Comparison of ENCODE assay signal across 8 cellular contexts in the genomic region with DNA sequence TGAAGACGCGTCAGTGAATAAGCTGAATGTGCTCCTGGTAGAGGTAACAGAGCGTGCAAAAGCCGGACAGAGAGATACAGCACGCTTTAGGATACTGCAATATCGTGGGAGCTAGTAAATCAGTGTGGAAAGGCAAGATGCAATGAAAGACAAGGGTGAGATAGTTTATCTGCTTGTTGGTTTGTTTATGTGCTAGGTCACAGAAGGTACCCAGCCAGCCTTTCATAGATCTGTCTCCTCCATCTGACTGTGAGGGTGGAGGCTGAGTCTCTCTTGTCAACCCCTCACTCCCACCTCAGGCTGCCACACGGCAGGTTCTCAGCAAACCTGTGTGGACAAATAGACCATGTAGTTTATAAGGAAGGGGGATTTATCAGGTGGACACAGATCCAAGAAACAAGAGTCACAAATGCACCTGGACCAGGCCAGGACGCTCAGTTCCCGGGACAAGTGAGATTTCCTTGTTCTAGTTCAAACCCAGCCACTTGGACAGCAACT. TPM values are rescaled to one million over a fixed set of nuclear protein-coding genes. Genes with fewer than 3 reads are reported as not detected.
DNase-seq lines count a peak whose midpoint lies in the region; ATAC-seq and TF ChIP-seq lines count a peak whose summit lies in the region.

No MANE protein-coding gene starts in this region.

- H3K4me3 Mint-ChIP-seq in CD4-positive, alpha-beta T cell = peak overlapping the region; percentile 86
- peak overlapping the region; percentile 77 for H3K4me3 Mint-ChIP-seq in endodermal cell

- no peak for TF ChIP-seq EP300 in neural cell (conservative IDR thresholded peaks at IDR 0.05; ENCODE audit: poor library complexity, severe bottlenecking)

- H3K9me3 Mint-ChIP-seq in CD4-positive, alpha-beta T cell = no peaks in the 10 kb centered on the region
- H3K9me3 Mint-ChIP-seq in endodermal cell = no peaks in the 10 kb centered on the region

- no peaks in the 10 kb centered on the region for H3K79me2 ChIP-seq in OCI-LY7 (ENCODE audit: insufficient read depth, low read depth, low read length)
- peaks cover 16% of the 10 kb centered on the region for H3K79me2 ChIP-seq in neural cell (replicated peaks; ENCODE audit: insufficient read depth, low read length)

- H3K36me3 Mint-ChIP-seq in CD4-positive, alpha-beta T cell (ENCODE audit: low read depth) = peaks cover 19% of the 10 kb centered on the region
- peaks cover 14% of the 10 kb centered on the region for H3K36me3 Mint-ChIP-seq in endodermal cell (ENCODE audit: low read depth)

- no peak for TF ChIP-seq RAD21 in neural cell (conservative IDR thresholded peaks at IDR 0.05)

- DNase-seq in CD4-positive, alpha-beta T cell = no peak
- DNase-seq in OCI-LY7 (ENCODE audit: low spot score) (no peak), endodermal cell (peak; percentile 67), amniotic stem cell (lab: John Stamatoyannopoulos, UW) (no peak), AG08395 (ENCODE audit: low spot score) (no peak)
- no peak for DNase-seq in stimulated activated CD4-positive, alpha-beta T cell treated with anti-CD3 and anti-CD28 coated beads, Interleukin-15, amount 100 ng/mL, for 24 hours

- TF ChIP-seq CTCF in CD4-positive, alpha-beta T cell (IDR thresholded peaks at IDR 0.05) = no peak
- no peak for TF ChIP-seq CTCF in OCI-LY7 (conservative IDR thresholded peaks at IDR 0.05; ENCODE audit: low read length)
- TF ChIP-seq CTCF in endodermal cell (conservative IDR thresholded peaks at IDR 0.05) = no peak
- TF ChIP-seq CTCF in neural cell (IDR thresholded peaks at IDR 0.05; ENCODE audit: poor library complexity, severe bottlenecking) = no peak

- 89 to 90% methylated on average over 8 to 9 of the region's 9 CpGs for WGBS in endodermal cell (ENCODE audit: insufficient coverage in 1 of 2, insufficient read length in 1 of 2), 2 experiments

- H3K4me2 ChIP-seq in OCI-LY7 (ENCODE audit: low read length) = peak overlapping the region; percentile 100
- H3K4me2 ChIP-seq in neural cell (ENCODE audit: low read length) = no peak overlapping the region

- H3K4me3 ChIP-seq in OCI-LY7 (ENCODE audit: low read depth, low read length, poor library complexity, severe bottlenecking) = peak overlapping the region; percentile 72
- peak overlapping the region; percentile 65 for H3K4me3 ChIP-seq in endodermal cell (ENCODE audit: low read length)
- peak overlapping the region; percentile 95 for H3K4me3 ChIP-seq in neural cell (ENCODE audit: low read length)

- H3K9me2 ChIP-seq in OCI-LY7 (ENCODE audit: insufficient read depth, low read length) (no peaks in the 10 kb centered on the region), neural cell (ENCODE audit: insufficient read depth, low read length) (no peaks in the 10 kb centered on the region)

- H4K20me1 ChIP-seq in OCI-LY7 (ENCODE audit: insufficient read depth, low read length) (no peaks in the 10 kb centered on the region), neural cell (ENCODE audit: insufficient read depth) (no peaks in the 10 kb centered on the region)

- no peak overlapping the region for H3K27ac ChIP-seq in CD4-positive, alpha-beta T cell (ENCODE audit: low read depth, low read length)
- no peak overlapping the region for H3K27ac ChIP-seq in OCI-LY7 (ENCODE audit: low read depth, low read length, poor library complexity, severe bottlenecking)
- H3K27ac ChIP-seq in endodermal cell (ENCODE audit: low read depth, low read length) = no peak overlapping the region
- peak overlapping the region; percentile 52 for H3K27ac ChIP-seq in neural cell (ENCODE audit: low read length)

- POLR2A ChIA-PET in CD4-positive, alpha-beta T cell (lab: Charles Lee) = interaction anchor here (0.7 to 6.0 kb wide), 12 partner anchors 9 to 544 kb away, joined by 3 to 70 read pairs (median 6); partner anchors contain the start of genes ADGRE5, DCAF15, DNAJB1 and PKN1
- POLR2A ChIA-PET in OCI-LY7 (lab: Charles Lee) = interaction anchor here (2.3 kb wide), 1 partner anchor 10 kb away, joined by 10 read pairs; no protein-coding TSS in a partner anchor

- no peaks in the 10 kb centered on the region for H3K27me3 Mint-ChIP-seq in CD4-positive, alpha-beta T cell
- H3K27me3 Mint-ChIP-seq in endodermal cell (ENCODE audit: insufficient read depth) = no peaks in the 10 kb centered on the region

- H3K27ac Mint-ChIP-seq in CD4-positive, alpha-beta T cell = peak overlapping the region; percentile 70
- H3K27ac Mint-ChIP-seq in endodermal cell = peak overlapping the region; percentile 76

- H3F3A ChIP-seq in neural cell (ENCODE audit: insufficient read depth, low read length, poor library complexity, severe bottlenecking) = no peaks in the 10 kb centered on the region

- H3K9me3 ChIP-seq in CD4-positive, alpha-beta T cell (ENCODE audit: control insufficient read depth, low read length) = no peaks in the 10 kb centered on the region
- no peaks in the 10 kb centered on the region for H3K9me3 ChIP-seq in OCI-LY7 (ENCODE audit: low read length)
- no peaks in the 10 kb centered on the region for H3K9me3 ChIP-seq in endodermal cell (ENCODE audit: control insufficient read depth, low read length)
- no peaks in the 10 kb centered on the region for H3K9me3 ChIP-seq in neural cell (ENCODE audit: low read length)

- H2AFZ ChIP-seq in OCI-LY7 (ENCODE audit: low read length) (peak overlapping the region; percentile 58; the same call in 1 of the 2 replicates), neural cell (ENCODE audit: low read depth, low read length) (peak overlapping the region; percentile 34)

- no TSS peak for BruUV-seq in OCI-LY7 (replicated peaks; lab: Mats Ljungman, UMichigan)

- H3K9ac ChIP-seq in endodermal cell (ENCODE audit: extremely low read depth, low read length, poor library complexity, severe bottlenecking) = no peak overlapping the region
- H3K9ac ChIP-seq in neural cell (ENCODE audit: low read length) = peak overlapping the region; percentile 52

- peaks cover 38% of the 10 kb centered on the region for H3K4me1 Mint-ChIP-seq in CD4-positive, alpha-beta T cell (ENCODE audit: low read depth)
- peaks cover 2% of the 10 kb centered on the region for H3K4me1 Mint-ChIP-seq in endodermal cell

- intact Hi-C loops in CD4-positive, alpha-beta T cell (cut with DNase I, micrococcal nuclease) = loop anchor here in 1 of 2 experiments (10.0 kb wide), 1 partner anchor 188 kb away; no protein-coding TSS in a partner anchor
- intact Hi-C loops in OCI-LY7 (cut with micrococcal nuclease; ENCODE audit: unreplicated experiment) = no loop called here

- H3K4me1 ChIP-seq in OCI-LY7 (ENCODE audit: insufficient read depth, low read length, poor library complexity, severe bottlenecking) (peaks cover 19% of the 10 kb centered on the region), endodermal cell (ENCODE audit: control insufficient read depth, insufficient read depth, low read length) (peaks cover 3% of the 10 kb centered on the region)

- CTCF ChIA-PET in CD4-positive, alpha-beta T cell (lab: Charles Lee) = interaction anchor here (0.6 to 2.3 kb wide), 6 partner anchors 8 to 429 kb away, joined by 3 to 6 read pairs (median 4); partner anchors contain the start of gene DNAJB1
- CTCF ChIA-PET in OCI-LY7 (lab: Charles Lee; ENCODE audit: unreplicated experiment) = no interaction called here

- H3K27me3 ChIP-seq in CD4-positive, alpha-beta T cell (ENCODE audit: control insufficient read depth, insufficient read depth, low read length) = no peaks in the 10 kb centered on the region
- no peaks in the 10 kb centered on the region for H3K27me3 ChIP-seq in endodermal cell (ENCODE audit: control insufficient read depth, insufficient read depth, low read length, poor library complexity, severe bottlenecking)
- no peaks in the 10 kb centered on the region for H3K27me3 ChIP-seq in neural cell (ENCODE audit: insufficient read depth, low read depth, low read length)

- H3K36me3 ChIP-seq in OCI-LY7 (ENCODE audit: insufficient read depth, low read length) (no peaks in the 10 kb centered on the region), endodermal cell (ENCODE audit: control insufficient read depth, insufficient read depth, low read length) (peaks cover 6% of the 10 kb centered on the region), neural cell (ENCODE audit: insufficient read depth, low read length) (no peaks in the 10 kb centered on the region)

- no peak for ATAC-seq in CD4-positive, alpha-beta T cell (ENCODE audit: poor library complexity)
- ATAC-seq in HG02678 (IDR thresholded peaks at IDR 0.05; ENCODE audit: unreplicated experiment) = no peak

TF ChIP-seq in neural cell, 6 proteins besides CTCF, POLR2A, EP300 and RAD21 (continues in another document):
- no peak for TF ChIP-seq MXI1 (conservative IDR thresholded peaks at IDR 0.05; ENCODE audit: poor library complexity, severe bottlenecking)
- TF ChIP-seq POLR2AphosphoS5 (IDR thresholded peaks at IDR 0.05) = no peak
- TF ChIP-seq TAF1 (IDR thresholded peaks at IDR 0.05; ENCODE audit: low read depth) = no peak
- no peak for TF ChIP-seq EZH2 (IDR thresholded peaks at IDR 0.05; ENCODE audit: borderline replicate concordance, insufficient read depth, low read length, poor library complexity, severe bottlenecking)
- TF ChIP-seq SMC3 (conservative IDR thresholded peaks at IDR 0.05; ENCODE audit: poor library complexity) = no peak

RNA-seq across cellular contexts. Expression of gene GIPC1, which starts 1.0 kb away (rescaled TPM):
- total RNA-seq in CD4-positive, alpha-beta T cell = 10 to 100 TPM; 17.8 to 21.0 TPM
- total RNA-seq in OCI-LY7 (2014; rRNA removed; shearing (Covaris generic)) = 18.5 and 26.9 TPM in 2 replicates
- total RNA-seq in OCI-LY7 (2022) (37.6 and 38.3 TPM in 2 replicates), endodermal cell (10 to 100 TPM; 68.6 to 72.6 TPM)
- polyA plus RNA-seq in endodermal cell (2013, experiment 1 of 2) = 60.1 TPM
- 55.9 TPM for polyA plus RNA-seq in endodermal cell (2013, experiment 2 of 2)
- polyA plus RNA-seq in neural cell = 128 and 168 TPM in 2 replicates
- 59.8 and 67.4 TPM in 2 replicates for polyA minus RNA-seq in neural cell

RNA-seq across cellular contexts. Expression of gene DNAJB1, which starts 21.3 kb away (rescaled TPM):
- total RNA-seq in CD4-positive, alpha-beta T cell = 100 to 1,000 TPM; 666 to 672 TPM
- total RNA-seq in OCI-LY7 (2014; rRNA removed; shearing (Covaris generic)) = 62.9 and 76.7 TPM in 2 replicates
- total RNA-seq in OCI-LY7 (2022) (51.7 and 63.7 TPM in 2 replicates), endodermal cell (10 to 100 TPM; 66.1 to 70.0 TPM)
- 62.8 TPM for polyA plus RNA-seq in endodermal cell (2013, experiment 1 of 2)
- polyA plus RNA-seq in endodermal cell (2013, experiment 2 of 2) = 56.0 TPM
- 64.6 and 70.9 TPM in 2 replicates for polyA plus RNA-seq in neural cell
- polyA minus RNA-seq in neural cell = 50.4 and 54.5 TPM in 2 replicates

RNA-seq across cellular contexts. Expression of gene PTGER1, which starts 21.7 kb away (rescaled TPM):
- total RNA-seq in CD4-positive, alpha-beta T cell = not detected
- not detected in 2 replicates for total RNA-seq in OCI-LY7 (2014; rRNA removed; shearing (Covaris generic))
- total RNA-seq in OCI-LY7 (2022) = 0.23 TPM in 1 of 2 replicates, not detected in the other
- total RNA-seq in endodermal cell = 1 to 10 TPM in 1 of 2 donors, under 1 TPM in 1; 0.81 to 1.0 TPM
- not detected for polyA plus RNA-seq in endodermal cell (2013, experiment 1 of 2)
- 0.37 TPM for polyA plus RNA-seq in endodermal cell (2013, experiment 2 of 2)
- not detected in 2 replicates for polyA plus RNA-seq in neural cell
- not detected in 2 replicates for polyA minus RNA-seq in neural cell

RNA-seq across cellular contexts. Expression of gene TECR, which starts 32.5 kb away (rescaled TPM):
- 100 to 1,000 TPM; 217 to 232 TPM for total RNA-seq in CD4-positive, alpha-beta T cell
- 52.3 and 81.4 TPM in 2 replicates for total RNA-seq in OCI-LY7 (2014; rRNA removed; shearing (Covaris generic))
- total RNA-seq in OCI-LY7 (2022) = 128 and 130 TPM in 2 replicates
- 100 to 1,000 TPM; 127 to 140 TPM for total RNA-seq in endodermal cell
- polyA plus RNA-seq in endodermal cell (2013, experiment 1 of 2) = 108 TPM
- polyA plus RNA-seq in endodermal cell (2013, experiment 2 of 2) = 101 TPM
- 31.4 and 42.4 TPM in 2 replicates for polyA plus RNA-seq in neural cell
- polyA minus RNA-seq in neural cell = 21.2 and 25.6 TPM in 2 replicates

Comparison
In these comparisons a context has a peak if more than half of its experiments do, and no peak if none do; other contexts are left out.
1. RNA of gene DNAJB1, which starts 21.3 kb away (total RNA-seq): 666 to 672 TPM in CD4-positive, alpha-beta T cell; 51.7 to 76.7 TPM in OCI-LY7 and 66.1 to 70.0 TPM in endodermal cell; every median in the first group is over 4 times any median in the second.
2. Peak in every context shown above with its lines, with median percentiles within 50 percentile points of each other: H3K4me3 ChIP-seq.